ENCODE assay signal across 9 cellular contexts in genomic region chr1:234971586-234972297, GRCh38.
A peak's percentile ranks its signal among the peaks of the same experiment; 100 is the strongest.
DNase-seq lines count a peak whose midpoint lies in the region; ATAC-seq and TF ChIP-seq lines count a peak whose summit lies in the region.
"Had no signal": no experiment of that assay in that cellular context is flagged by ENCODE, and none has a peak within 500 bp of the region (broad histone marks: within the 10 kb centered on the region; RNA-seq: fewer than 3 reads in every experiment).

No MANE protein-coding gene starts in this region.

- H3K4me2 ChIP-seq in PC-9, result no peak overlapping the region

- no peak overlapping the region for H3K4me3 ChIP-seq in PC-9

- H3K79me2 ChIP-seq in PC-9 (ENCODE audit: low read depth), result peaks cover 8% of the 10 kb centered on the region; the same call in 1 of the 2 replicates

- H2AFZ ChIP-seq in PC-9, result no peak overlapping the region

- no peaks in the 10 kb centered on the region for H3K9me2 ChIP-seq in PC-9 (ENCODE audit: insufficient read depth)

- H3K4me1 ChIP-seq in PC-9 (replicated peaks; ENCODE audit: insufficient read depth) (peaks cover 61% of the 10 kb centered on the region), foreskin keratinocyte (peaks cover 26% of the 10 kb centered on the region)

- POLR2A ChIA-PET in PC-9 (lab: Charles Lee; ENCODE audit: unreplicated experiment), result interaction anchor here (0.7 kb wide), 1 partner anchor 360 kb away, joined by 4 read pairs; no protein-coding TSS in a partner anchor

- DNase-seq in PC-9 (no peak), foreskin keratinocyte (no peak), NCI-H774 (lab: John Stamatoyannopoulos, UW) (no peak), hypothalamus (lab: John Stamatoyannopoulos, UW) (no peak)
- peak; percentile 23 for DNase-seq in stimulated activated CD8-positive, alpha-beta memory T cell treated with anti-CD3 and anti-CD28 coated beads, Interleukin-4, amount 100 ng/mL, for 48 hours
- DNase-seq: NCI-H526 treated with DMSO at 0.1 percent for 48 hours had no signal

- H3F3A ChIP-seq in PC-9 (ENCODE audit: insufficient read depth, low read depth), result peaks cover 31% of the 10 kb centered on the region

- H3K9me3 ChIP-seq in PC-9 (ENCODE audit: insufficient read depth, low read depth), result no peaks in the 10 kb centered on the region

- CTCF ChIA-PET in PC-9 (lab: Charles Lee), result no interaction called here

- intact Hi-C loops in PC-9 (cut with micrococcal nuclease; ENCODE audit: unreplicated experiment), result no loop called here

- no peaks in the 10 kb centered on the region for H3K36me3 ChIP-seq in PC-9 (ENCODE audit: low read depth)

- TF ChIP-seq CTCF in PC-9 (conservative IDR thresholded peaks at IDR 0.05) (no peak), foreskin keratinocyte (conservative IDR thresholded peaks at IDR 0.05) (no peak)

- H4K20me1 ChIP-seq in PC-9 (ENCODE audit: insufficient read depth), result no peaks in the 10 kb centered on the region

- H3K27ac ChIP-seq in PC-9 (peak overlapping the region; percentile 10; the same call in 1 of the 2 replicates), foreskin keratinocyte (peak overlapping the region; percentile 68)

- ATAC-seq in GM21367 (IDR thresholded peaks at IDR 0.05; ENCODE audit: unreplicated experiment), result peak; percentile 30
- no peak for ATAC-seq in foreskin keratinocyte
- ATAC-seq in HG02840 (IDR thresholded peaks at IDR 0.05; ENCODE audit: low FRiP score, unreplicated experiment), result no peak
- ATAC-seq in HG02970 (IDR thresholded peaks at IDR 0.05; ENCODE audit: low FRiP score, unreplicated experiment), result no peak

- H3K27me3 ChIP-seq in PC-9 (ENCODE audit: insufficient read depth, low read depth) (no peaks in the 10 kb centered on the region), foreskin keratinocyte (no peaks in the 10 kb centered on the region)

- BruUV-seq in PC-9 (replicated peaks; lab: Mats Ljungman, UMichigan), result no TSS peak
